In the genomic region with DNA sequence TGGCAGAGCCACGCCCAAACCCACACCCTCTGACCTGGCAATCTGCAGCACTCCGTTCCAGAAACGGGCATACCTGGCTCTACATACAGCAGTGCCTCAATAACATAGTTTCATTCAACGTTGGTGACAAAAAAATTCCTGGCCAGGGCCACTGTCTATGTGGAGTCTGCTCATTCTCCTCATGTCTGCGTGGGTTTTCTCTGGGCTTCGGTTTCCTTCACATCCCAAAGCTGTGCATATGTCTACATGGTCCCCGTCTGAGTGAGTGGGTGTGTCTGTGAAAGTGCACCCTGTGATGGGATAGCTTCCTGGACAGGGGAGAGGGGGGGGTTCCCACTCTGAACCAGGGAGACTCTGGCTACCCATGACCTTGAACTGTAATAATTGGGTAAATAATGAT, we compare ENCODE assay signal across 26 cellular contexts. TPM values are rescaled to one million over a fixed set of nuclear protein-coding genes. Genes with fewer than 3 reads are reported as not detected.
"Had no signal": no experiment of that assay in that cellular context is flagged by ENCODE, and none has a peak within 500 bp of the region (broad histone marks: within the 10 kb centered on the region; RNA-seq: fewer than 3 reads in every experiment).

No MANE protein-coding gene starts in this region.

- H3K9me3 Mint-ChIP-seq: activated T-helper 17 cell treated with anti-CD3 and anti-CD28 coated beads, Interleukin-2, amount 50 U/mL, for 72 hours; central memory CD8-positive, alpha-beta T cell had no signal

- H3K27ac Mint-ChIP-seq: activated CD4-positive, alpha-beta memory T cell treated with anti-CD3 and anti-CD28 coated beads, Interleukin-2, amount 10 ng/mL, durations not matched to agents 7 days and 5 days; activated T-helper 17 cell treated with anti-CD3 and anti-CD28 coated beads, Interleukin-2, amount 50 U/mL, for 72 hours; nephron; progenitor cell of endocrine pancreas had no signal

- H3K4me3 Mint-ChIP-seq: activated CD4-positive, alpha-beta memory T cell treated with anti-CD3 and anti-CD28 coated beads, Interleukin-2, amount 10 ng/mL, durations not matched to agents 7 days and 5 days; activated T-cell treated with anti-CD3 and anti-CD28 coated beads, Interleukin-2, amount 50 U/mL, for 4 hours; central memory CD8-positive, alpha-beta T cell had no signal

- ATAC-seq: activated T-cell treated with anti-CD3 and anti-CD28 coated beads, Interleukin-2, amount 50 U/mL, for 4 hours; activated T-helper 17 cell treated with anti-CD3 and anti-CD28 coated beads, Interleukin-2, amount 50 U/mL, for 72 hours; right lobe of liver had no signal

- H3K9me3 ChIP-seq: neutrophil, ovary, right lobe of liver, testis, transverse colon had no signal

- DNase-seq: activated CD4-positive, alpha-beta memory T cell treated with anti-CD3 and anti-CD28 coated beads, Interleukin-2, amount 10 ng/mL, durations not matched to agents 7 days and 5 days; activated CD4-positive, alpha-beta T cell treated with anti-CD3 and anti-CD28 coated beads for 48 hours; activated CD8-positive, alpha-beta memory T cell treated with anti-CD3 and anti-CD28 coated beads, Interleukin-2, amount 50 U/mL, for 48 hours; activated gamma-delta T cell treated with Interleukin-2 at 50 U/mL for 16 hours; activated naive CD4-positive, alpha-beta T cell treated with anti-CD3 and anti-CD28 coated beads, Interleukin-2, amount 50 U/mL, for 16 hours; activated T-cell treated with anti-CD3 and anti-CD28 coated beads, Interleukin-2, amount 50 U/mL, for 4 hours; amygdala; dermis blood vessel endothelial cell; effector CD8-positive, alpha-beta T cell; left ventricle myocardium inferior; ovary; right lobe of liver; stimulated activated CD4-positive, alpha-beta T cell treated with anti-CD3 and anti-CD28 coated beads, Interleukin-2, amount 100 ng/mL, for 48 hours; stimulated activated naive CD4-positive, alpha-beta T cell treated with Interleukin-2 at 50 U/mL for 16 hours; T-helper 9 cell; testis; transverse colon had no signal

- H3K36me3 ChIP-seq: left ventricle myocardium inferior, ovary, right lobe of liver, transverse colon had no signal

- H3K4me3 ChIP-seq: left ventricle myocardium inferior, ovary, right lobe of liver, testis, transverse colon had no signal

- H3K27me3 ChIP-seq: ovary, right lobe of liver, testis had no signal

- H3K27ac ChIP-seq: left ventricle myocardium inferior, neutrophil, ovary, right lobe of liver, testis, transverse colon, VCaP had no signal

- H3K4me1 ChIP-seq: right lobe of liver, testis had no signal

RNA-seq across cellular contexts. Expression of a gene that starts 2.1 kb away (rescaled TPM):
- total RNA-seq: dermis blood vessel endothelial cell, left ventricle myocardium inferior, lung microvascular endothelial cell, renal cortical epithelial cell, skeletal muscle tissue had no signal
